Comparison of ENCODE assay signal across 8 cellular contexts in the genomic region with DNA sequence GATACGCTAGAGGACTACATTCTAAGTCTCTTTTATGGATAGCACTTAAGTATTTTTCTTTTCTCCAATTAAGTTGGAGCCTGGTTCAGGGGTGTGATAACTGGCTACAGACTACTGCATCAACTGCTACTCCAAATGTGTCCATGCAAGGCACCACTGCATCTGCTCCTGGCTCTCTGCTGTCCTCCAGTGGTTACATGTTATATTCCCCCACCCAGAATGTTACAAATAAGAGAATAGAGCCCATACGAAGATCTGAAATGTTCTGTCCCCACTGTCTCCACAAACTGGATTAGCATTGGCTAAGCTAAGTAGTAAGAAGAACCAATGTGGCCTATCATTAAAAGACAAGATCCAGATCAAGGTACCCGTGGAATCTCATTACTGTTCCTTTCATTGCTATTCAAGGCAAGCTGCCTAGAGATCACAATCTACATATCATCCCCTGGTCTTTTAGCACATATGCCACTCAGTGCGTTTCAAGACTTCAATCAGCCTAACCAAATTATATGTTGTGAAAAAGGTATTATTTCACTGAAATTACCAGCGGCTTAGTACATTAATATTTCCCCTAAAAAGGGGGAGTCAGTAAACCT.
DNase-seq lines count a peak whose midpoint lies in the region; ATAC-seq and TF ChIP-seq lines count a peak whose summit lies in the region.

No MANE protein-coding gene starts in this region.

- H4K12ac ChIP-seq in trophoblast cell (ENCODE audit: low read depth, low read length) = no peak overlapping the region

- no peaks in the 10 kb centered on the region for H3K36me3 ChIP-seq in trophoblast cell (ENCODE audit: control insufficient read depth in 1 of 2, insufficient read depth in 2 of 2, low read length in 2 of 2)

- POLR2A ChIA-PET in naive thymus-derived CD8-positive, alpha-beta T cell (lab: Charles Lee) = no interaction called here

- H2AK5ac ChIP-seq in trophoblast cell (ENCODE audit: low read length) = no peak overlapping the region

- no peak overlapping the region for H2AFZ ChIP-seq in trophoblast cell (ENCODE audit: insufficient read depth, low read length, poor library complexity)

- H3K4ac ChIP-seq in trophoblast cell (ENCODE audit: low read depth, low read length) = no peak overlapping the region

- H3K18ac ChIP-seq in trophoblast cell (ENCODE audit: low read length) = no peak overlapping the region

- H2BK12ac ChIP-seq in trophoblast cell (ENCODE audit: low read length) = no peak overlapping the region

- ATAC-seq in GM18505 (IDR thresholded peaks at IDR 0.05; ENCODE audit: unreplicated experiment) = peak; percentile 56
- ATAC-seq in naive thymus-derived CD8-positive, alpha-beta T cell = no peak

- H2BK120ac ChIP-seq in trophoblast cell (ENCODE audit: insufficient read depth, low read length, poor library complexity) = no peak overlapping the region

- H3K27ac ChIP-seq in trophoblast cell (ENCODE audit: low read depth, low read length) = no peak overlapping the region

- no peak overlapping the region for H2BK5ac ChIP-seq in trophoblast cell (ENCODE audit: low read depth, low read length, poor library complexity)

- peaks cover 0 to 1% (median 0%) of the 10 kb centered on the region in 9 donors for H3K9me3 Mint-ChIP-seq in naive thymus-derived CD8-positive, alpha-beta T cell

- TF ChIP-seq POLR2A in GM18505 (IDR thresholded peaks at IDR 0.05; ENCODE audit: borderline replicate concordance, extremely low read depth, insufficient read depth, insufficient read length) = no peak

- peaks cover 0 to 5% (median 0%) of the 10 kb centered on the region in 4 donors for H3K4me1 Mint-ChIP-seq in naive thymus-derived CD8-positive, alpha-beta T cell

- H4K8ac ChIP-seq in trophoblast cell (ENCODE audit: low read depth, low read length) = no peak overlapping the region

- H3K79me2 ChIP-seq in trophoblast cell (ENCODE audit: control insufficient read depth, insufficient read depth, low read length, poor library complexity) = no peaks in the 10 kb centered on the region

- no peaks in the 10 kb centered on the region for H3K4me1 ChIP-seq in trophoblast cell (ENCODE audit: control insufficient read depth in 1 of 2, insufficient read depth in 2 of 2, low read length in 2 of 2)

- no peaks in the 10 kb centered on the region for H3K36me3 Mint-ChIP-seq in naive thymus-derived CD8-positive, alpha-beta T cell

- H3K23ac ChIP-seq in trophoblast cell (ENCODE audit: low read length) = no peak overlapping the region

- no peaks in the 10 kb centered on the region for H3K79me1 ChIP-seq in trophoblast cell (ENCODE audit: low read length)

- H3K9ac ChIP-seq in trophoblast cell (ENCODE audit: low read length) = no peak overlapping the region

- WGBS in trophoblast cell (ENCODE audit: extremely low coverage, insufficient coverage, insufficient read length) = no CpG with 5 or more reads among the region's 5 CpGs

- no peak overlapping the region for H3K4me2 ChIP-seq in trophoblast cell (ENCODE audit: low read length)

- DNase-seq in Ammon's horn (ENCODE audit: low spot score) (peak; percentile 16), HuH-7.5 (ENCODE audit: low spot score) (peak; percentile 2), RPMI8226 (peak; percentile 34), fibroblast of gingiva (ENCODE audit: low read depth) (peak; percentile 20), trophoblast cell (peak; percentile 27 to 69), activated T-cell treated with anti-CD3 and anti-CD28 coated beads for 4 hours (no peak)
- DNase-seq in naive thymus-derived CD8-positive, alpha-beta T cell = no peak

- H3K9me3 ChIP-seq in trophoblast cell (ENCODE audit: insufficient read depth, low read depth, low read length) = no peaks in the 10 kb centered on the region

- no peaks in the 10 kb centered on the region for H3K27me3 Mint-ChIP-seq in naive thymus-derived CD8-positive, alpha-beta T cell

- no peak overlapping the region for H3K27ac Mint-ChIP-seq in naive thymus-derived CD8-positive, alpha-beta T cell

- H3K4me3 Mint-ChIP-seq in naive thymus-derived CD8-positive, alpha-beta T cell = no peak overlapping the region

- H3K27me3 ChIP-seq in trophoblast cell (ENCODE audit: insufficient read depth, low read length) = no peaks in the 10 kb centered on the region

- no peak overlapping the region for H3K14ac ChIP-seq in trophoblast cell (ENCODE audit: low read length)

- H3K4me3 ChIP-seq in trophoblast cell (ENCODE audit: low read depth, low read length) = no peak overlapping the region

- no peak overlapping the region for H4K91ac ChIP-seq in trophoblast cell (ENCODE audit: low read depth, low read length)

Comparison
In these comparisons a context has a peak if more than half of its experiments do, and no peak if none do; other contexts are left out.
1. DNase-seq: peak in Ammon's horn (single experiment), HuH-7.5 (single experiment), RPMI8226 (single experiment), fibroblast of gingiva (single experiment) and trophoblast cell (2 of 2); none in naive thymus-derived CD8-positive, alpha-beta T cell (0 of 10) and activated T-cell treated with anti-CD3 and anti-CD28 coated beads for 4 hours (single experiment).